ENCODE assay signal across 24 cellular contexts in the genomic region with DNA sequence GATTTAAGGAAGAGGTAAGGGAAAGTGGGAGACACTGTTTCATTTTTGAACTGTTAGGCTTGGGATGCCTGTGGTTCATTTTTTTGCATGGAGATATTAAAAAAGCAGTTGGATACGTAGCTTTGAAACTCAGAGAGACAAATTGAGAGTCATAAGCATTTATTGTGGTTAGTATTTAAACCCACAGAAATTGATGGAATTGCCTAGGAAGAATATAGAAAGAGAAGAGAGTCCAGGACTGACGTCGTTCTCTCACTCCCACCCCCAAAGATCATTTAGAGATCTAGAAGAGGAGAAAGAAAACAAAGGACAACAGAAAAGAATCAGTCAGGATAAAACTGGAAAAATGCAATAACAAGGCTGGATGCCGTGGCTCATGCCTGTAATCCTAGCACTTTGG.
A peak's percentile ranks its signal among the peaks of the same experiment; 100 is the strongest.
DNase-seq lines count a peak whose midpoint lies in the region; ATAC-seq, FAIRE-seq and TF ChIP-seq lines count a peak whose summit lies in the region.
"Had no signal": no experiment of that assay in that cellular context is flagged by ENCODE, and none has a peak within 500 bp of the region (broad histone marks: within the 10 kb centered on the region; RNA-seq: fewer than 3 reads in every experiment).

No MANE protein-coding gene starts in this region.

- H3K36me3 Mint-ChIP-seq in Calu3 (ENCODE audit: insufficient read depth, unreplicated experiment) = peaks cover 99% of the 10 kb centered on the region
- peaks cover 12% of the 10 kb centered on the region for H3K36me3 Mint-ChIP-seq in chondrocyte (ENCODE audit: low read depth)
- peaks cover 59% of the 10 kb centered on the region for H3K36me3 Mint-ChIP-seq in nephron (ENCODE audit: low read depth)

- no peak for FAIRE-seq in frontal cortex (lab: Jason Lieb, UNC)
- FAIRE-seq: islet of Langerhans had no signal

- intact Hi-C loops in Calu3 (cut with micrococcal nuclease; ENCODE audit: unreplicated experiment) = loop anchor here (10.0 kb wide), 2 partner anchors 153 to 223 kb away; no protein-coding TSS in a partner anchor

- H3K9me3 ChIP-seq in SJSA1 (replicated peaks) = no peaks in the 10 kb centered on the region
- H3K9me3 ChIP-seq: mucosa of descending colon had no signal

- CTCF ChIA-PET in Calu3 (lab: Charles Lee) = interaction anchor here (0.6 to 1.2 kb wide), 2 partner anchors 9 to 50 kb away, joined by 3 to 5 read pairs; no protein-coding TSS in a partner anchor

- TF ChIP-seq POLR2A in GM18505 (IDR thresholded peaks at IDR 0.05; ENCODE audit: borderline replicate concordance, extremely low read depth, insufficient read depth, insufficient read length) = no peak

- H3K27ac ChIP-seq in SJSA1 = peak overlapping the region; percentile 28
- H3K27ac ChIP-seq: epithelial cell of prostate, foreskin keratinocyte, KMS-11 had no signal

- H3K36me3 ChIP-seq in SJSA1 = peaks cover 71% of the 10 kb centered on the region

- DNase-seq in Calu3 (no peak), SJSA1 (ENCODE audit: low read depth in 1 of 2, low spot score in 2 of 2) (no peak), chondrocyte (ENCODE audit: low spot score) (no peak), frontal cortex (ENCODE audit: low spot score in 2 of 2) (no peak), NOMO-1 treated with DMSO at 0.1 percent for 48 hours (lab: John Stamatoyannopoulos, UW; ENCODE audit: unreplicated experiment) (no peak)
- no peak for DNase-seq in effector CD8-positive, alpha-beta T cell (lab: John Stamatoyannopoulos, UW)
- DNase-seq: activated CD4-positive, alpha-beta T cell treated with anti-CD3 and anti-CD28 coated beads for 4 hours; activated effector memory CD4-positive, alpha-beta T cell treated with Interleukin-2 at 50 U/mL for 16 hours; CD4-positive, CD25-positive, alpha-beta regulatory T cell; DMS153; foreskin keratinocyte; GDM1; hippocampal formation; mucosa of descending colon; MV-4-11; NCI-H187; SW 1271 had no signal

- peaks cover 16% of the 10 kb centered on the region for H3K4me1 ChIP-seq in SJSA1 (replicated peaks)

- H3K27me3 ChIP-seq in SJSA1 (replicated peaks) = no peaks in the 10 kb centered on the region
- H3K27me3 ChIP-seq: foreskin keratinocyte had no signal

- no peaks in the 10 kb centered on the region for H3K27me3 Mint-ChIP-seq in Calu3 (ENCODE audit: unreplicated experiment)
- H3K27me3 Mint-ChIP-seq in chondrocyte (ENCODE audit: low read depth) = no peaks in the 10 kb centered on the region
- H3K27me3 Mint-ChIP-seq in nephron (ENCODE audit: low read depth) = no peaks in the 10 kb centered on the region
- H3K27me3 Mint-ChIP-seq: CD4-positive, CD25-positive, alpha-beta regulatory T cell; stimulated activated memory B cell treated with anti-CD40 and anti-IgM and Interleukin-4, amounts not matched to agents 10 μg/mL and 1 μg/mL and 100 μg/mL, for 72 hours had no signal

- peaks cover 59% of the 10 kb centered on the region for H3K4me1 Mint-ChIP-seq in Calu3 (ENCODE audit: low read depth, unreplicated experiment)
- peaks cover 62% of the 10 kb centered on the region for H3K4me1 Mint-ChIP-seq in chondrocyte (ENCODE audit: low read depth)
- peaks cover 48% of the 10 kb centered on the region for H3K4me1 Mint-ChIP-seq in nephron

- peak overlapping the region; percentile 95 for H3K4me3 Mint-ChIP-seq in Calu3 (ENCODE audit: low read depth, unreplicated experiment)
- H3K4me3 Mint-ChIP-seq in chondrocyte (ENCODE audit: unreplicated experiment) = peak overlapping the region; percentile 11
- peak overlapping the region in 1 of 3 experiments; percentile 11 for H3K4me3 Mint-ChIP-seq in nephron
- H3K4me3 Mint-ChIP-seq: CD4-positive, CD25-positive, alpha-beta regulatory T cell; stimulated activated memory B cell treated with anti-CD40 and anti-IgM and Interleukin-4, amounts not matched to agents 10 μg/mL and 1 μg/mL and 100 μg/mL, for 72 hours had no signal

- no TSS peak for BruUV-seq in Calu3 (replicated peaks; lab: Mats Ljungman, UMichigan)

- H3K4me3 ChIP-seq in SJSA1 = no peak overlapping the region
- H3K4me3 ChIP-seq: mucosa of descending colon, smooth muscle cell had no signal

- ATAC-seq in GM18505 (IDR thresholded peaks at IDR 0.05; ENCODE audit: unreplicated experiment) = no peak
- ATAC-seq: foreskin keratinocyte; mucosa of descending colon; stimulated activated memory B cell treated with anti-CD40 and anti-IgM and Interleukin-4, amounts not matched to agents 10 μg/mL and 1 μg/mL and 100 μg/mL, for 72 hours had no signal

- TF ChIP-seq CTCF in Calu3 (IDR thresholded peaks at IDR 0.05; ENCODE audit: unreplicated experiment) (no peak), chondrocyte (IDR thresholded peaks at IDR 0.05) (no peak), nephron (IDR thresholded peaks at IDR 0.05; ENCODE audit: unreplicated experiment in 3 of 3) (no peak)

- H3K27ac Mint-ChIP-seq in Calu3 (ENCODE audit: unreplicated experiment) (peak overlapping the region; percentile 48), chondrocyte (ENCODE audit: unreplicated experiment) (peak overlapping the region; percentile 89), nephron (peak overlapping the region; percentile 8 to 60 (median 25))
- H3K27ac Mint-ChIP-seq: stimulated activated memory B cell treated with anti-CD40 and anti-IgM and Interleukin-4, amounts not matched to agents 10 μg/mL and 1 μg/mL and 100 μg/mL, for 72 hours had no signal

- H3K9me3 Mint-ChIP-seq in Calu3 (ENCODE audit: low read depth, unreplicated experiment) (no peaks in the 10 kb centered on the region), chondrocyte (ENCODE audit: low read depth) (no peaks in the 10 kb centered on the region), nephron (no peaks in the 10 kb centered on the region)
- H3K9me3 Mint-ChIP-seq: CD4-positive, CD25-positive, alpha-beta regulatory T cell; stimulated activated memory B cell treated with anti-CD40 and anti-IgM and Interleukin-4, amounts not matched to agents 10 μg/mL and 1 μg/mL and 100 μg/mL, for 72 hours had no signal

Comparison
In these comparisons a context has a peak if more than half of its experiments do, and no peak if none do; other contexts are left out.
1. H3K27ac Mint-ChIP-seq: peak in every context shown above with its lines; median percentile 89 in chondrocyte; 48 in Calu3; 25 in nephron.